In the genomic region with DNA sequence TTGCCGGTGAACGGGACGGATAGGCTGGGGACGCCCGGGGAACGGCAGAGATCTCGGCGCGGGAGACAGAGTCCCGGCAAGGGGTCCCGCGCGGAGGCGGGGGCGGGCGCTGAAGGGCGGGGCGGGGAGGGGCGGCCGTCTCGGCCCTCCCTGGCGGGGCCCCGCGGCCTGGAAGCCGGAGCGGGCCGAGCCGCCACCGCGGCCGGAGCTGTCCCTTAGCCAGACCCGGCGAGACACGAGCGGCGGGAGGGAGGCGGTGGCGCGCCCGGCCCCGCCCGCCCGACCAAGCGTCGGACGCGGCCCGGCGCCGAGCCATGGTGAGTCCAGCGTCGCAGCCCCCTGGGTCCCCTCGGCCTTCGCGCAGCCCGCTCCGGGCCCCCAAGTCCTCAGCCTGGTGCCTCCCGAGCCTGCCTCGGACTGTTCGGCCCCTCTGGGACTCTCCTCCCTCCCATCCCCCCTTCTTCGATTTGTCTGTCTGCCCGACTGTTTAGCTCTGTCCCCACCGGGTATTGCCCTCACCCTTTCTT, we compare ENCODE assay signal across 1 cellular context.
TF ChIP-seq lines count a peak whose summit lies in the region.

ARHGEF40 (plus strand) TSS at position 222 of the 527 bp plus-strand sequence; CDS start at position 315, 93 bp downstream.

TF ChIP-seq in K562, 482 proteins besides CTCF, POLR2A, EP300 and RAD21 (continued from another document and continues in another):
- TF ChIP-seq, protein P1, sequence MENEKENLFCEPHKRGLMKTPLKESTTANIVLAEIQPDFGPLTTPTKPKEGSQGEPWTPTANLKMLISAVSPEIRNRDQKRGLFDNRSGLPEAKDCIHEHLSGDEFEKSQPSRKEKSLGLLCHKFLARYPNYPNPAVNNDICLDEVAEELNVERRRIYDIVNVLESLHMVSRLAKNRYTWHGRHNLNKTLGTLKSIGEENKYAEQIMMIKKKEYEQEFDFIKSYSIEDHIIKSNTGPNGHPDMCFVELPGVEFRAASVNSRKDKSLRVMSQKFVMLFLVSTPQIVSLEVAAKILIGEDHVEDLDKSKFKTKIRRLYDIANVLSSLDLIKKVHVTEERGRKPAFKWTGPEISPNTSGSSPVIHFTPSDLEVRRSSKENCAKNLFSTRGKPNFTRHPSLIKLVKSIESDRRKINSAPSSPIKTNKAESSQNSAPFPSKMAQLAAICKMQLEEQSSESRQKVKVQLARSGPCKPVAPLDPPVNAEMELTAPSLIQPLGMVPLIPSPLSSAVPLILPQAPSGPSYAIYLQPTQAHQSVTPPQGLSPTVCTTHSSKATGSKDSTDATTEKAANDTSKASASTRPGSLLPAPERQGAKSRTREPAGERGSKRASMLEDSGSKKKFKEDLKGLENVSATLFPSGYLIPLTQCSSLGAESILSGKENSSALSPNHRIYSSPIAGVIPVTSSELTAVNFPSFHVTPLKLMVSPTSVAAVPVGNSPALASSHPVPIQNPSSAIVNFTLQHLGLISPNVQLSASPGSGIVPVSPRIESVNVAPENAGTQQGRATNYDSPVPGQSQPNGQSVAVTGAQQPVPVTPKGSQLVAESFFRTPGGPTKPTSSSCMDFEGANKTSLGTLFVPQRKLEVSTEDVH (IDR thresholded peaks at IDR 0.05; ENCODE audit: low read depth, partially characterized antibody) = no peak
- no peak for TF ChIP-seq PATZ1 (CRISPR knock-in tag; IDR thresholded peaks at IDR 0.05; ENCODE audit: borderline replicate concordance)
- no peak for TF ChIP-seq FOSL1 (tag; conservative IDR thresholded peaks at IDR 0.05)
- no peak for TF ChIP-seq GABPB2 (CRISPR knock-in tag; conservative IDR thresholded peaks at IDR 0.05)
- no peak for TF ChIP-seq ETS1 (conservative IDR thresholded peaks at IDR 0.05; ENCODE audit: control insufficient read depth, low read depth, low read length)
- peak; percentile 70 for TF ChIP-seq SMAD4 (CRISPR knock-in tag; conservative IDR thresholded peaks at IDR 0.05)
- TF ChIP-seq MBD2 (IDR thresholded peaks at IDR 0.05; ENCODE audit: borderline replicate concordance, low read depth) = no peak
- no peak for TF ChIP-seq ZMIZ1 (IDR thresholded peaks at IDR 0.05; ENCODE audit: low read depth in 2 of 2, low read length in 2 of 2)
- no peak for TF ChIP-seq MAFF (IDR thresholded peaks at IDR 0.05; ENCODE audit: low read length)
- TF ChIP-seq RBM17 (IDR thresholded peaks at IDR 0.05; ENCODE audit: borderline replicate concordance, low read depth, low read length) = no peak
- 0 out of 4 replicates have a peak, but pooled peaks of 1 of the 2 experiments have one; percentile 34 for TF ChIP-seq MAZ (CRISPR knock-in tag; conservative IDR thresholded peaks at IDR 0.05 in 1 of 2, IDR thresholded peaks at IDR 0.05 in 1 of 2)
- no peak for TF ChIP-seq ZNF57 (CRISPR knock-in tag; IDR thresholded peaks at IDR 0.05)
- TF ChIP-seq, protein P2, sequence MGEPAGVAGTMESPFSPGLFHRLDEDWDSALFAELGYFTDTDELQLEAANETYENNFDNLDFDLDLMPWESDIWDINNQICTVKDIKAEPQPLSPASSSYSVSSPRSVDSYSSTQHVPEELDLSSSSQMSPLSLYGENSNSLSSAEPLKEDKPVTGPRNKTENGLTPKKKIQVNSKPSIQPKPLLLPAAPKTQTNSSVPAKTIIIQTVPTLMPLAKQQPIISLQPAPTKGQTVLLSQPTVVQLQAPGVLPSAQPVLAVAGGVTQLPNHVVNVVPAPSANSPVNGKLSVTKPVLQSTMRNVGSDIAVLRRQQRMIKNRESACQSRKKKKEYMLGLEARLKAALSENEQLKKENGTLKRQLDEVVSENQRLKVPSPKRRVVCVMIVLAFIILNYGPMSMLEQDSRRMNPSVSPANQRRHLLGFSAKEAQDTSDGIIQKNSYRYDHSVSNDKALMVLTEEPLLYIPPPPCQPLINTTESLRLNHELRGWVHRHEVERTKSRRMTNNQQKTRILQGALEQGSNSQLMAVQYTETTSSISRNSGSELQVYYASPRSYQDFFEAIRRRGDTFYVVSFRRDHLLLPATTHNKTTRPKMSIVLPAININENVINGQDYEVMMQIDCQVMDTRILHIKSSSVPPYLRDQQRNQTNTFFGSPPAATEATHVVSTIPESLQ (CRISPR knock-in tag; IDR thresholded peaks at IDR 0.05) = no peak
- peak; percentile 41; the same call in 1 of the 2 replicates for TF ChIP-seq ZFX (CRISPR knock-in tag; IDR thresholded peaks at IDR 0.05)
- no peak for TF ChIP-seq GTF2F1 (IDR thresholded peaks at IDR 0.05; ENCODE audit: low read depth, low read length)
- 0 out of 2 replicates have a peak, but pooled peaks have one; percentile 22 for TF ChIP-seq DPF2 (IDR thresholded peaks at IDR 0.05)
- no peak for TF ChIP-seq FUS (optimal IDR thresholded peaks at IDR 0.05; ENCODE audit: low read depth, low read length)
- no peak for TF ChIP-seq MAX (CRISPR knock-in tag; IDR thresholded peaks at IDR 0.05)
- TF ChIP-seq JUNB (CRISPR knock-in tag; conservative IDR thresholded peaks at IDR 0.05) = no peak
- TF ChIP-seq POLR2AphosphoS2 (IDR thresholded peaks at IDR 0.05; ENCODE audit: low read length) = no peak
- peak; percentile 54 for TF ChIP-seq POLR2G (IDR thresholded peaks at IDR 0.05; ENCODE audit: low read depth, low read length)
- TF ChIP-seq DNMT1 (IDR thresholded peaks at IDR 0.05) = no peak
- no peak for TF ChIP-seq HNRNPH1 (optimal IDR thresholded peaks at IDR 0.05; ENCODE audit: low read depth, low read length)
- TF ChIP-seq ZBTB7A (IDR thresholded peaks at IDR 0.05; ENCODE audit: borderline replicate concordance, control insufficient read depth, low read depth, low read length) = peak; percentile 26; the same call in 1 of the 2 replicates
- TF ChIP-seq RB1 (IDR thresholded peaks at IDR 0.05; ENCODE audit: low read depth) = 0 out of 2 replicates have a peak, but pooled peaks have one; percentile 11
- TF ChIP-seq MTA2 (IDR thresholded peaks at IDR 0.05; ENCODE audit: low read depth) = no peak
- no peak for TF ChIP-seq DIDO1 (tag; IDR thresholded peaks at IDR 0.05; ENCODE audit: low read depth)
- TF ChIP-seq ZNF143 (CRISPR knock-in tag; IDR thresholded peaks at IDR 0.05) = no peak
- TF ChIP-seq PHTF2 (CRISPR knock-in tag; IDR thresholded peaks at IDR 0.05) = no peak
- TF ChIP-seq CXXC5 (CRISPR knock-in tag; IDR thresholded peaks at IDR 0.05) = peak; percentile 51; the same call in 1 of the 2 replicates
- TF ChIP-seq ZNF518B (CRISPR knock-in tag; IDR thresholded peaks at IDR 0.05) = no peak
- TF ChIP-seq NR2C2 (CRISPR knock-in tag; IDR thresholded peaks at IDR 0.05) = no peak
- TF ChIP-seq NR2C2 (tag; IDR thresholded peaks at IDR 0.05) = peak; percentile 40; the same call in 1 of the 2 replicates
- no peak for TF ChIP-seq ZNF551 (CRISPR knock-in tag; IDR thresholded peaks at IDR 0.05)
- TF ChIP-seq, protein P3, sequence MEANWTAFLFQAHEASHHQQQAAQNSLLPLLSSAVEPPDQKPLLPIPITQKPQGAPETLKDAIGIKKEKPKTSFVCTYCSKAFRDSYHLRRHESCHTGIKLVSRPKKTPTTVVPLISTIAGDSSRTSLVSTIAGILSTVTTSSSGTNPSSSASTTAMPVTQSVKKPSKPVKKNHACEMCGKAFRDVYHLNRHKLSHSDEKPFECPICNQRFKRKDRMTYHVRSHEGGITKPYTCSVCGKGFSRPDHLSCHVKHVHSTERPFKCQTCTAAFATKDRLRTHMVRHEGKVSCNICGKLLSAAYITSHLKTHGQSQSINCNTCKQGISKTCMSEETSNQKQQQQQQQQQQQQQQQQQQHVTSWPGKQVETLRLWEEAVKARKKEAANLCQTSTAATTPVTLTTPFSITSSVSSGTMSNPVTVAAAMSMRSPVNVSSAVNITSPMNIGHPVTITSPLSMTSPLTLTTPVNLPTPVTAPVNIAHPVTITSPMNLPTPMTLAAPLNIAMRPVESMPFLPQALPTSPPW (CRISPR knock-in tag; IDR thresholded peaks at IDR 0.05) = peak; percentile 54
- no peak for TF ChIP-seq ZNF431 (CRISPR knock-in tag; IDR thresholded peaks at IDR 0.05)
- TF ChIP-seq ZNF75A (CRISPR knock-in tag; IDR thresholded peaks at IDR 0.05) = no peak
- TF ChIP-seq, protein P4, sequence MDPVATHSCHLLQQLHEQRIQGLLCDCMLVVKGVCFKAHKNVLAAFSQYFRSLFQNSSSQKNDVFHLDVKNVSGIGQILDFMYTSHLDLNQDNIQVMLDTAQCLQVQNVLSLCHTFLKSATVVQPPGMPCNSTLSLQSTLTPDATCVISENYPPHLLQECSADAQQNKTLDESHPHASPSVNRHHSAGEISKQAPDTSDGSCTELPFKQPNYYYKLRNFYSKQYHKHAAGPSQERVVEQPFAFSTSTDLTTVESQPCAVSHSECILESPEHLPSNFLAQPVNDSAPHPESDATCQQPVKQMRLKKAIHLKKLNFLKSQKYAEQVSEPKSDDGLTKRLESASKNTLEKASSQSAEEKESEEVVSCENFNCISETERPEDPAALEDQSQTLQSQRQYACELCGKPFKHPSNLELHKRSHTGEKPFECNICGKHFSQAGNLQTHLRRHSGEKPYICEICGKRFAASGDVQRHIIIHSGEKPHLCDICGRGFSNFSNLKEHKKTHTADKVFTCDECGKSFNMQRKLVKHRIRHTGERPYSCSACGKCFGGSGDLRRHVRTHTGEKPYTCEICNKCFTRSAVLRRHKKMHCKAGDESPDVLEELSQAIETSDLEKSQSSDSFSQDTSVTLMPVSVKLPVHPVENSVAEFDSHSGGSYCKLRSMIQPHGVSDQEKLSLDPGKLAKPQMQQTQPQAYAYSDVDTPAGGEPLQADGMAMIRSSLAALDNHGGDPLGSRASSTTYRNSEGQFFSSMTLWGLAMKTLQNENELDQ (CRISPR knock-in tag; IDR thresholded peaks at IDR 0.05; ENCODE audit: borderline replicate concordance) = no peak
